Comparison of ENCODE assay signal across 18 cellular contexts in the genomic region with DNA sequence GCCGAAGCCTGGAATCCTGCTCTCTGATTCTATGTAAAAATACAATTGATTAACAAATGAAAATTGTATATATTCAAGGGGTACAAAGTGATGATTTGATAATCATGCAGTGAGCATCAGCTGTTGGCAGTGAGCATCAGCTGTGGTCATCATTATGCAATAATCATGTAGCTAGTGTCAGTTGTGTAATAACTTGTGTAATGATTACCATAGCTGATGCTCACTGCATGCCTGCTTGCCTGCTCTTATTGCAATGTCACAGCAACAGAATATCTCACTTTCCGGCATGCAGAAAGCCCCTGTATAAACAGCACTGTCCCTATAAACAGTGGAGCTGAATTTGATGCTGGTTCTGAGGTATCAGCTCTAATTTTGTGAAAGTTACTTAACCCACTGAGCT. TPM values are rescaled to one million over a fixed set of nuclear protein-coding genes. Genes with fewer than 3 reads are reported as not detected.
DNase-seq lines count a peak whose midpoint lies in the region; ATAC-seq and TF ChIP-seq lines count a peak whose summit lies in the region.
"Had no signal": no experiment of that assay in that cellular context is flagged by ENCODE, and none has a peak within 500 bp of the region (broad histone marks: within the 10 kb centered on the region; RNA-seq: fewer than 3 reads in every experiment).

No MANE protein-coding gene starts in this region.

- intact Hi-C loops in mucosa of descending colon (cut with DNase I, micrococcal nuclease), result no loop called here

- no peaks in the 10 kb centered on the region for H3K4me1 ChIP-seq in mucosa of descending colon (ENCODE audit: low read depth)

- DNase-seq in CD1c-positive myeloid dendritic cell (ENCODE audit: extremely low spot score) (peak; percentile 36), OCI-M1 (lab: John Stamatoyannopoulos, UW) (peak; percentile 10), fibroblast of mammary gland (ENCODE audit: low read depth) (peak; percentile 81), mucosa of descending colon (no peak), NCI-H1417 treated with DMSO at 0.1 percent for 48 hours (lab: John Stamatoyannopoulos, UW) (no peak), NCI-H1105 (lab: John Stamatoyannopoulos, UW) (no peak)
- no peak for DNase-seq in stimulated activated naive CD8-positive, alpha-beta T cell treated with anti-CD3 and anti-CD28 coated beads, Interleukin-15, Interleukin-2, amounts not matched to agents 100 U/mL and 50 U/mL, for 24 hours
- DNase-seq: activated CD4-positive, alpha-beta T cell treated with anti-CD3 and anti-CD28 coated beads, Interleukin-2, amount 10 ng/mL, durations not matched to agents 24 days and 14 days; activated naive CD8-positive, alpha-beta T cell treated with anti-CD3 and anti-CD28 coated beads, Interleukin-2, amount 10 ng/mL, durations not matched to agents 7 days and 5 days; activated T-cell treated with anti-CD3 and anti-CD28 coated beads, Interleukin-2, amount 50 U/mL, for 1 hour; naive B cell; NCI-H2081; NCI-H774; stimulated activated CD4-positive, alpha-beta T cell treated with anti-CD3 and anti-CD28 coated beads, Interleukin-1b, Interleukin-23, amount 100 ng/mL, for 48 hours; stimulated activated CD8-positive, alpha-beta memory T cell treated with anti-CD3 and anti-CD28 coated beads, Interleukin-4, amount 100 ng/mL, for 48 hours had no signal

- H3K36me3 ChIP-seq in mucosa of descending colon (ENCODE audit: low read depth), result no peaks in the 10 kb centered on the region
- H3K36me3 ChIP-seq: thoracic aorta had no signal

- H3K9me3 ChIP-seq in mucosa of descending colon, result no peaks in the 10 kb centered on the region
- H3K9me3 ChIP-seq: thoracic aorta had no signal

- peak; percentile 31 for ATAC-seq in mucosa of descending colon
- no peak for ATAC-seq in HG02885 (IDR thresholded peaks at IDR 0.05; ENCODE audit: poor library complexity, unreplicated experiment)
- no peak for ATAC-seq in stimulated activated naive CD8-positive, alpha-beta T cell treated with anti-CD3 and anti-CD28 coated beads, Interleukin-15, Interleukin-2, amounts not matched to agents 100 U/mL and 50 U/mL, for 24 hours

- no peak overlapping the region for H3K4me3 ChIP-seq in fibroblast of mammary gland (ENCODE audit: control insufficient read depth, low read depth, low read length)
- H3K4me3 ChIP-seq in mucosa of descending colon, result no peak overlapping the region
- H3K4me3 ChIP-seq: thoracic aorta had no signal

- no peak for TF ChIP-seq CTCF in fibroblast of mammary gland (conservative IDR thresholded peaks at IDR 0.05; ENCODE audit: control insufficient read depth, insufficient read depth, low read depth, low read length)
- TF ChIP-seq CTCF in mucosa of descending colon (IDR thresholded peaks at IDR 0.05), result no peak

RNA-seq across cellular contexts. Expression of a gene that starts 46.8 kb away (rescaled TPM):
- 100 to 1,000 TPM; 115 to 306 (median 224) TPM for total RNA-seq in mucosa of descending colon
- total RNA-seq: RPMI7951 had no signal

Comparison
In these comparisons a context has a peak if more than half of its experiments do, and no peak if none do; other contexts are left out.
1. DNase-seq: peak in CD1c-positive myeloid dendritic cell (single experiment), OCI-M1 (single experiment) and fibroblast of mammary gland (single experiment); none in mucosa of descending colon (0 of 3), NCI-H1417 treated with DMSO at 0.1 percent for 48 hours (single experiment), stimulated activated naive CD8-positive, alpha-beta T cell treated with anti-CD3 and anti-CD28 coated beads, Interleukin-15, Interleukin-2, amounts not matched to agents 100 U/mL and 50 U/mL, for 24 hours (single experiment) and NCI-H1105 (single experiment).